Comparison of ENCODE assay signal across 9 cellular contexts in the genomic region with DNA sequence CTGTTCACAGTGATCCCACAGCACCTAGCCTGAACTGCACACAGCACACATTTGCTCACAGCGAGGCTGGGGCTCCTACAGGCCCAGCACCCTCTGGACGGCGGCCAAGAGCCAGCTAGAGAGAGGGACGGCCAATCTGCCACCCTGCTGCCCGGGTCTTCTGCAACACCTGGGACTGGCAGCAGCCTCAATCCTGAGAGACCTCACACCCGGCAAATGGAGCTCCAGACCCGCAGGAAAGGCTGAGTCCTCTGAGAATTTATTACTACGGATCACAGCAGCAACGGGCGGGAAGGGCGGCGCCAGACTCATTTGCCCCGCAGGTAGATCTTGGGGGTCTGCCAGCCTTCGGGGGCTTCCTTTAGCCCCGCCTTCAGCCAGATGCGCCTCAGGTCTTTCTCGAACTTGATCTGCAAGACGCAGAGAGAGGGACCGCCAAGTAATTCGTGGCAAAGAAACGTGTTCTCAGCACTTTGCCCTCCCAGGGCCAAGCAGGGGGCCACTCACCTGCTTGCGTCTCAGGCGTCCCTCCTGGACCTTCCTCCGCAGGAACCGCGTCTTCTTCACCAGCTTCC. TPM values are rescaled to one million over a fixed set of nuclear protein-coding genes. Genes with fewer than 3 reads are reported as not detected.
DNase-seq lines count a peak whose midpoint lies in the region; ATAC-seq, FAIRE-seq and TF ChIP-seq lines count a peak whose summit lies in the region.
"Had no signal": no experiment of that assay in that cellular context is flagged by ENCODE, and none has a peak within 500 bp of the region (broad histone marks: within the 10 kb centered on the region; RNA-seq: fewer than 3 reads in every experiment).

No MANE protein-coding gene starts in this region.

- peaks cover 40% of the 10 kb centered on the region for H3K4me1 Mint-ChIP-seq in CD4-positive, alpha-beta T cell (ENCODE audit: low read depth)

- H3K79me2 ChIP-seq in OCI-LY7 (ENCODE audit: insufficient read depth, low read depth, low read length) (peaks cover 20% of the 10 kb centered on the region), endothelial cell of umbilical vein (ENCODE audit: control insufficient read depth, insufficient read depth, low read length) (peaks cover 19% of the 10 kb centered on the region)

- no peak for ATAC-seq in CD4-positive, alpha-beta T cell (ENCODE audit: poor library complexity)
- ATAC-seq in GM21526 (IDR thresholded peaks at IDR 0.05; ENCODE audit: low FRiP score, unreplicated experiment), result no peak
- no peak for ATAC-seq in GM18517 (IDR thresholded peaks at IDR 0.05; ENCODE audit: unreplicated experiment)

- no peaks in the 10 kb centered on the region for H3K9me3 Mint-ChIP-seq in CD4-positive, alpha-beta T cell

- H3K4me3 ChIP-seq in OCI-LY7 (ENCODE audit: low read depth, low read length, poor library complexity, severe bottlenecking) (peak overlapping the region; percentile 99), endothelial cell of umbilical vein (replicated peaks in 1 of 3; ENCODE audit: insufficient read depth in 1 of 3, low read depth in 1 of 3, low read length in 3 of 3) (peak overlapping the region in 2 of 3 experiments; percentile 81 to 88), neutrophil (ENCODE audit: low read depth in 1 of 2, low read length in 1 of 2) (peak overlapping the region in 1 of 2 experiments; percentile 92)

- DNase-seq in CD4-positive, alpha-beta T cell, result no peak
- DNase-seq in OCI-LY7 (ENCODE audit: low spot score) (no peak), endothelial cell of umbilical vein (ENCODE audit: low read depth, low spot score) (no peak), COLO829 (ENCODE audit: low spot score) (no peak)
- no peak for DNase-seq in central memory CD4-positive, alpha-beta T cell
- DNase-seq: activated CD4-positive, alpha-beta T cell treated with anti-CD3 and anti-CD28 coated beads, Interleukin-2, amount 50 U/mL, for 4 hours had no signal

- peak overlapping the region; percentile 91 for H3K27ac Mint-ChIP-seq in CD4-positive, alpha-beta T cell

- H3K4me2 ChIP-seq in OCI-LY7 (ENCODE audit: low read length), result peak overlapping the region; percentile 94
- peak overlapping the region; percentile 84 for H3K4me2 ChIP-seq in endothelial cell of umbilical vein (ENCODE audit: insufficient read depth, low read length)

- CTCF ChIA-PET in CD4-positive, alpha-beta T cell (lab: Charles Lee), result no interaction called here
- CTCF ChIA-PET in OCI-LY7 (lab: Charles Lee; ENCODE audit: unreplicated experiment) (no interaction called here), endothelial cell of umbilical vein (lab: Charles Lee) (no interaction called here)

- H3K4me1 ChIP-seq in OCI-LY7 (ENCODE audit: insufficient read depth, low read length, poor library complexity, severe bottlenecking) (peaks cover 38% of the 10 kb centered on the region), endothelial cell of umbilical vein (ENCODE audit: control insufficient read depth, extremely low read depth, insufficient read depth, low read length) (peaks cover 13% of the 10 kb centered on the region), neutrophil (ENCODE audit: control insufficient read depth in 1 of 2, insufficient read depth in 1 of 2, low read depth in 1 of 2, low read length in 1 of 2) (peaks cover 20 to 28% of the 10 kb centered on the region in 2 experiments)

- TF ChIP-seq POLR2A in endothelial cell of umbilical vein (IDR thresholded peaks at IDR 0.05; ENCODE audit: low read depth, low read length), result no peak

- intact Hi-C loops in CD4-positive, alpha-beta T cell (cut with DNase I, micrococcal nuclease), result loop anchor here (2.0 to 10.0 kb wide), 5 partner anchors 25 to 99 kb away; a partner anchor contains a TSS
- intact Hi-C loops in OCI-LY7 (cut with micrococcal nuclease; ENCODE audit: unreplicated experiment) (loop anchor here (2.0 kb wide), 2 partner anchors 49 to 89 kb away; a partner anchor contains a TSS), endothelial cell of umbilical vein (cut with micrococcal nuclease) (loop anchor here (2.0 kb wide), 2 partner anchors 49 to 67 kb away; a partner anchor contains a TSS)

- POLR2A ChIA-PET in CD4-positive, alpha-beta T cell (lab: Charles Lee), result interaction anchor here (2.3 to 4.1 kb wide), 2 partner anchors 26 kb away, joined by 11 to 23 read pairs; a partner anchor contains a TSS
- POLR2A ChIA-PET in OCI-LY7 (lab: Charles Lee), result no interaction called here
- POLR2A ChIA-PET in endothelial cell of umbilical vein (lab: Charles Lee), result no interaction called here

- FAIRE-seq in endothelial cell of umbilical vein (lab: Jason Lieb, UNC), result no peak

- H4K20me1 ChIP-seq in OCI-LY7 (ENCODE audit: insufficient read depth, low read length) (no peaks in the 10 kb centered on the region), endothelial cell of umbilical vein (replicated peaks; ENCODE audit: control insufficient read depth, extremely low read depth, insufficient read depth, low read length) (no peaks in the 10 kb centered on the region)

- H3K9me2 ChIP-seq in OCI-LY7 (ENCODE audit: insufficient read depth, low read length), result no peaks in the 10 kb centered on the region

- H2AFZ ChIP-seq in OCI-LY7 (ENCODE audit: low read length) (no peak overlapping the region), endothelial cell of umbilical vein (ENCODE audit: low read depth, low read length) (no peak overlapping the region)

- H3K27me3 Mint-ChIP-seq in CD4-positive, alpha-beta T cell, result no peaks in the 10 kb centered on the region

- H3K4me3 Mint-ChIP-seq in CD4-positive, alpha-beta T cell, result peak overlapping the region; percentile 88

- no peaks in the 10 kb centered on the region for H3K9me3 ChIP-seq in CD4-positive, alpha-beta T cell (ENCODE audit: control insufficient read depth, low read length)
- H3K9me3 ChIP-seq in OCI-LY7 (ENCODE audit: low read length) (no peaks in the 10 kb centered on the region), endothelial cell of umbilical vein (replicated peaks; ENCODE audit: control insufficient read depth, insufficient read depth, low read length) (no peaks in the 10 kb centered on the region), neutrophil (no peaks in the 10 kb centered on the region)

- dilution Hi-C loops in endothelial cell of umbilical vein (cut with MboI; ENCODE audit: extremely low pct_ligation_motif_present, low sequenced_read_pairs), result no loop called here

- BruUV-seq in OCI-LY7 (replicated peaks; lab: Mats Ljungman, UMichigan) (no TSS peak), endothelial cell of umbilical vein (replicated peaks; lab: Mats Ljungman, UMichigan) (no TSS peak)

- peaks cover 49% of the 10 kb centered on the region for H3K36me3 ChIP-seq in OCI-LY7 (ENCODE audit: insufficient read depth, low read length)
- H3K36me3 ChIP-seq in endothelial cell of umbilical vein (ENCODE audit: control insufficient read depth in 2 of 2, extremely low read depth in 1 of 2, insufficient read depth in 2 of 2, low read length in 2 of 2), result peaks cover 0 to 3% of the 10 kb centered on the region in 2 experiments
- peaks cover 20% of the 10 kb centered on the region for H3K36me3 ChIP-seq in neutrophil

- peaks cover 10% of the 10 kb centered on the region for H3K36me3 Mint-ChIP-seq in CD4-positive, alpha-beta T cell (ENCODE audit: low read depth)

- no peak overlapping the region for H3K27ac ChIP-seq in CD4-positive, alpha-beta T cell (ENCODE audit: low read depth, low read length)
- H3K27ac ChIP-seq in OCI-LY7 (ENCODE audit: low read depth, low read length, poor library complexity, severe bottlenecking) (no peak overlapping the region), endothelial cell of umbilical vein (ENCODE audit: insufficient read depth, low read depth, low read length) (no peak overlapping the region), neutrophil (peak overlapping the region; percentile 4)

- H3K9ac ChIP-seq in endothelial cell of umbilical vein (replicated peaks; ENCODE audit: extremely low read depth, insufficient read depth, low read length), result peak overlapping the region; percentile 95

- no peaks in the 10 kb centered on the region for H3K27me3 ChIP-seq in CD4-positive, alpha-beta T cell (ENCODE audit: control insufficient read depth, insufficient read depth, low read length)
- H3K27me3 ChIP-seq in endothelial cell of umbilical vein (ENCODE audit: control insufficient read depth in 2 of 2, insufficient read depth in 2 of 2, low read length in 2 of 2), result no peaks in the 10 kb centered on the region
- H3K27me3 ChIP-seq in neutrophil, result peaks cover 13% of the 10 kb centered on the region

- H3K9me1 ChIP-seq in endothelial cell of umbilical vein (replicated peaks; ENCODE audit: control insufficient read depth, extremely low read depth, insufficient read depth, low read length), result no peaks in the 10 kb centered on the region

- no peak for TF ChIP-seq CTCF in CD4-positive, alpha-beta T cell (IDR thresholded peaks at IDR 0.05)
- TF ChIP-seq CTCF in OCI-LY7 (conservative IDR thresholded peaks at IDR 0.05; ENCODE audit: low read length), result no peak
- TF ChIP-seq CTCF in endothelial cell of umbilical vein (IDR thresholded peaks at IDR 0.05; ENCODE audit: extremely low read depth in 1 of 2, insufficient read depth in 1 of 2, low read depth in 1 of 2, low read length in 2 of 2), result no peak
- no peak for TF ChIP-seq CTCF in neutrophil (IDR thresholded peaks at IDR 0.05)

RNA-seq across cellular contexts. Expression of a gene that starts 1.4 kb away (rescaled TPM):
- total RNA-seq in CD4-positive, alpha-beta T cell, result 10 to 100 TPM; 59.2 to 64.6 TPM
- 156 and 163 TPM in 2 replicates for total RNA-seq in OCI-LY7 (2014; rRNA removed; shearing (Covaris generic))
- total RNA-seq in OCI-LY7 (2022), result 145 and 172 TPM in 2 replicates
- total RNA-seq in endothelial cell of umbilical vein, result 149 and 151 TPM in 2 replicates
- polyA plus RNA-seq in endothelial cell of umbilical vein, result 73.3 and 96.2 TPM in 2 replicates
- 66.9 and 116 TPM in 2 replicates for polyA plus RNA-seq in endothelial cell of umbilical vein (2011; cell fraction: cytosol; rRNA removed)
- 57.0 and 59.4 TPM in 2 replicates for polyA plus RNA-seq in endothelial cell of umbilical vein (2011; cell fraction: nucleus; rRNA removed)
- 87.7 and 94.1 TPM in 2 replicates for polyA plus RNA-seq in endothelial cell of umbilical vein (2012)
- polyA minus RNA-seq in endothelial cell of umbilical vein, result 14.6 and 17.3 TPM in 2 replicates
- polyA minus RNA-seq in endothelial cell of umbilical vein (2011; cell fraction: cytosol; rRNA and poly(A)+ RNA removed), result 59.0 TPM
- polyA minus RNA-seq in endothelial cell of umbilical vein (2011; cell fraction: nucleus; rRNA and poly(A)+ RNA removed), result 5.8 and 14.2 TPM in 2 replicates

RNA-seq across cellular contexts. Expression of a gene that starts 15.2 kb away (rescaled TPM):
- total RNA-seq in CD4-positive, alpha-beta T cell, result 1 to 10 TPM; 1.6 to 2.9 TPM
- not detected in 2 replicates for total RNA-seq in OCI-LY7 (2014; rRNA removed; shearing (Covaris generic))
- total RNA-seq in OCI-LY7 (2022), result not detected in 2 replicates
- total RNA-seq in endothelial cell of umbilical vein, result 0.37 and 0.82 TPM in 2 replicates
- 1.9 and 2.2 TPM in 2 replicates for polyA plus RNA-seq in endothelial cell of umbilical vein
- polyA plus RNA-seq in endothelial cell of umbilical vein (2011; cell fraction: cytosol; rRNA removed), result 0.74 and 1.1 TPM in 2 replicates
- polyA plus RNA-seq in endothelial cell of umbilical vein (2011; cell fraction: nucleus; rRNA removed), result 2.1 and 2.4 TPM in 2 replicates
- 0.55 and 0.75 TPM in 2 replicates for polyA plus RNA-seq in endothelial cell of umbilical vein (2012)
- polyA minus RNA-seq in endothelial cell of umbilical vein, result 0.19 and 0.27 TPM in 2 replicates
- polyA minus RNA-seq in endothelial cell of umbilical vein (2011; cell fraction: cytosol; rRNA and poly(A)+ RNA removed), result not detected
- polyA minus RNA-seq in endothelial cell of umbilical vein (2011; cell fraction: nucleus; rRNA and poly(A)+ RNA removed), result 0.63 TPM in 1 of 2 replicates, not detected in the other

RNA-seq across cellular contexts. Expression of a gene that starts 24.4 kb away (rescaled TPM):
- total RNA-seq in CD4-positive, alpha-beta T cell, result 10 to 100 TPM; 44.9 to 45.5 TPM
- total RNA-seq in OCI-LY7 (2014; rRNA removed; shearing (Covaris generic)), result 41.7 and 47.1 TPM in 2 replicates
- total RNA-seq in OCI-LY7 (2022) (27.8 and 30.7 TPM in 2 replicates), endothelial cell of umbilical vein (36.5 and 40.7 TPM in 2 replicates)
- polyA plus RNA-seq in endothelial cell of umbilical vein, result 26.8 and 38.2 TPM in 2 replicates
- 9.2 and 15.6 TPM in 2 replicates for polyA plus RNA-seq in endothelial cell of umbilical vein (2011; cell fraction: cytosol; rRNA removed)
- polyA plus RNA-seq in endothelial cell of umbilical vein (2011; cell fraction: nucleus; rRNA removed), result 66.9 and 77.1 TPM in 2 replicates
- polyA plus RNA-seq in endothelial cell of umbilical vein (2012), result 15.4 and 28.8 TPM in 2 replicates
- polyA minus RNA-seq in endothelial cell of umbilical vein, result 15.2 and 15.5 TPM in 2 replicates
- 54.7 TPM for polyA minus RNA-seq in endothelial cell of umbilical vein (2011; cell fraction: cytosol; rRNA and poly(A)+ RNA removed)
- 10.9 and 23.7 TPM in 2 replicates for polyA minus RNA-seq in endothelial cell of umbilical vein (2011; cell fraction: nucleus; rRNA and poly(A)+ RNA removed)

RNA-seq across cellular contexts. Expression of a gene that starts 25.6 kb away (rescaled TPM):
- 100 to 1,000 TPM; 274 to 281 TPM for total RNA-seq in CD4-positive, alpha-beta T cell
- total RNA-seq in OCI-LY7 (2014; rRNA removed; shearing (Covaris generic)), result 297 and 307 TPM in 2 replicates
- total RNA-seq in OCI-LY7 (2022) (213 and 238 TPM in 2 replicates), endothelial cell of umbilical vein (182 and 188 TPM in 2 replicates)
- 174 and 209 TPM in 2 replicates for polyA plus RNA-seq in endothelial cell of umbilical vein
- 37.8 and 72.0 TPM in 2 replicates for polyA plus RNA-seq in endothelial cell of umbilical vein (2011; cell fraction: cytosol; rRNA removed)
- polyA plus RNA-seq in endothelial cell of umbilical vein (2011; cell fraction: nucleus; rRNA removed), result 2,097 and 2,168 TPM in 2 replicates
- polyA plus RNA-seq in endothelial cell of umbilical vein (2012), result 115 and 129 TPM in 2 replicates
- polyA minus RNA-seq in endothelial cell of umbilical vein, result 138 and 145 TPM in 2 replicates
- 20.9 TPM for polyA minus RNA-seq in endothelial cell of umbilical vein (2011; cell fraction: cytosol; rRNA and poly(A)+ RNA removed)
- 264 and 276 TPM in 2 replicates for polyA minus RNA-seq in endothelial cell of umbilical vein (2011; cell fraction: nucleus; rRNA and poly(A)+ RNA removed)

RNA-seq across cellular contexts. Expression of a gene that starts 33.5 kb away (rescaled TPM):
- total RNA-seq in CD4-positive, alpha-beta T cell, result 100 to 1,000 TPM in 1 of 2 experiments, 10 to 100 TPM in 1; 99.9 to 103 TPM
- 165 and 196 TPM in 2 replicates for total RNA-seq in OCI-LY7 (2014; rRNA removed; shearing (Covaris generic))
- 116 and 143 TPM in 2 replicates for total RNA-seq in OCI-LY7 (2022)
- total RNA-seq in endothelial cell of umbilical vein, result 125 and 134 TPM in 2 replicates
- 118 and 152 TPM in 2 replicates for polyA plus RNA-seq in endothelial cell of umbilical vein
- 165 TPM in 2 replicates for polyA plus RNA-seq in endothelial cell of umbilical vein (2011; cell fraction: cytosol; rRNA removed)
- polyA plus RNA-seq in endothelial cell of umbilical vein (2011; cell fraction: nucleus; rRNA removed), result 87.6 and 96.1 TPM in 2 replicates
- 128 and 191 TPM in 2 replicates for polyA plus RNA-seq in endothelial cell of umbilical vein (2012)
- 62.0 and 73.2 TPM in 2 replicates for polyA minus RNA-seq in endothelial cell of umbilical vein
- 103 TPM for polyA minus RNA-seq in endothelial cell of umbilical vein (2011; cell fraction: cytosol; rRNA and poly(A)+ RNA removed)
- polyA minus RNA-seq in endothelial cell of umbilical vein (2011; cell fraction: nucleus; rRNA and poly(A)+ RNA removed), result 29.8 and 40.9 TPM in 2 replicates
